Comparison of ENCODE assay signal across 8 cellular contexts in genomic region chr4:37970702-37971101, GRCh38. TPM values are rescaled to one million over a fixed set of nuclear protein-coding genes. Genes with fewer than 3 reads are reported as not detected.
DNase-seq lines count a peak whose midpoint lies in the region; ATAC-seq and TF ChIP-seq lines count a peak whose summit lies in the region.

No MANE protein-coding gene starts in this region.

- no peak overlapping the region for H3K4me3 ChIP-seq in WERI-Rb-1 (ENCODE audit: low read depth, low read length)
- H3K4me3 ChIP-seq in stomach smooth muscle (ENCODE audit: low read length in 2 of 2), result no peak overlapping the region

- H3K4me1 Mint-ChIP-seq in IgD-negative memory B cell (peaks cover 28 to 30% (median 29%) of the 10 kb centered on the region in 3 donors), mesothelial cell of epicardium (peaks cover 4% of the 10 kb centered on the region)
- peaks cover 11% of the 10 kb centered on the region for H3K4me1 Mint-ChIP-seq in central memory CD8-positive, alpha-beta T cell

- peak; percentile 60 for DNase-seq in WERI-Rb-1
- DNase-seq in central memory CD8-positive, alpha-beta T cell (ENCODE audit: low spot score in 2 of 2), result peak; percentile 37 to 47
- peak; percentile 29 for DNase-seq in medulla oblongata (ENCODE audit: extremely low spot score)
- DNase-seq in mesothelial cell of epicardium (ENCODE audit: low spot score in 2 of 2, unreplicated experiment in 2 of 2), result no peak

- H3K4me3 Mint-ChIP-seq in IgD-negative memory B cell (peak overlapping the region in 2 of 4 donors; percentile 51 to 76), mesothelial cell of epicardium (no peak overlapping the region)
- no peak overlapping the region for H3K4me3 Mint-ChIP-seq in central memory CD8-positive, alpha-beta T cell

- H3K27me3 Mint-ChIP-seq in IgD-negative memory B cell (no peaks in the 10 kb centered on the region), mesothelial cell of epicardium (ENCODE audit: low read depth) (no peaks in the 10 kb centered on the region)
- H3K27me3 Mint-ChIP-seq in central memory CD8-positive, alpha-beta T cell, result no peaks in the 10 kb centered on the region

- H3K9me3 Mint-ChIP-seq in IgD-negative memory B cell (peaks cover 0 to 2% (median 0%) of the 10 kb centered on the region in 3 donors), mesothelial cell of epicardium (peaks cover 19% of the 10 kb centered on the region)
- H3K9me3 Mint-ChIP-seq in central memory CD8-positive, alpha-beta T cell, result no peaks in the 10 kb centered on the region

- peaks cover 5% of the 10 kb centered on the region for H3K36me3 Mint-ChIP-seq in IgD-negative memory B cell
- H3K36me3 Mint-ChIP-seq in central memory CD8-positive, alpha-beta T cell (ENCODE audit: insufficient read depth), result no peaks in the 10 kb centered on the region
- peaks cover 1% of the 10 kb centered on the region for H3K36me3 Mint-ChIP-seq in mesothelial cell of epicardium

- H3K36me3 ChIP-seq in WERI-Rb-1 (no peaks in the 10 kb centered on the region), stomach smooth muscle (ENCODE audit: control insufficient read depth in 2 of 2, insufficient read depth in 2 of 2, low read length in 2 of 2) (no peaks in the 10 kb centered on the region)

- H3K9ac ChIP-seq in stomach smooth muscle (ENCODE audit: low read length in 2 of 2), result no peak overlapping the region

- TF ChIP-seq CTCF in GM12874 (IDR thresholded peaks at IDR 0.05; ENCODE audit: insufficient read depth, low read depth, low read length), result peak; percentile 76
- TF ChIP-seq CTCF in WERI-Rb-1 (IDR thresholded peaks at IDR 0.05; ENCODE audit: low read depth, low read length), result peak; percentile 71
- no peak for TF ChIP-seq CTCF in mesothelial cell of epicardium (IDR thresholded peaks at IDR 0.05; ENCODE audit: unreplicated experiment)

- H3K27ac ChIP-seq in WERI-Rb-1 (no peak overlapping the region), stomach smooth muscle (ENCODE audit: low read length) (peak overlapping the region; percentile 53)

- H3K27me3 ChIP-seq in WERI-Rb-1 (ENCODE audit: insufficient read depth, low read depth, severe bottlenecking), result no peaks in the 10 kb centered on the region
- H3K27me3 ChIP-seq in stomach smooth muscle (ENCODE audit: control insufficient read depth in 1 of 2, insufficient read depth in 2 of 2, low read length in 2 of 2), result no peaks in the 10 kb centered on the region

- H3K27ac Mint-ChIP-seq in IgD-negative memory B cell (peak overlapping the region in 2 of 3 donors; percentile 42 to 47), mesothelial cell of epicardium (no peak overlapping the region)
- no peak overlapping the region for H3K27ac Mint-ChIP-seq in central memory CD8-positive, alpha-beta T cell (ENCODE audit: low read depth)

- peak; percentile 79 for ATAC-seq in central memory CD8-positive, alpha-beta T cell (replicated peaks; ENCODE audit: extremely low read depth, poor library complexity, severe bottlenecking)
- no peak for ATAC-seq in HG03045 (IDR thresholded peaks at IDR 0.05; ENCODE audit: unreplicated experiment)

- peaks cover 33% of the 10 kb centered on the region for H3K4me1 ChIP-seq in stomach smooth muscle (ENCODE audit: control insufficient read depth, insufficient read depth, low read length)

- H3K9me3 ChIP-seq in WERI-Rb-1 (ENCODE audit: severe bottlenecking) (no peaks in the 10 kb centered on the region), stomach smooth muscle (ENCODE audit: control insufficient read depth in 2 of 2, low read length in 2 of 2) (no peaks in the 10 kb centered on the region)

RNA-seq across cellular contexts. Expression of gene PTTG2, which starts 10.5 kb away (rescaled TPM):
- not detected for polyA plus RNA-seq in IgD-negative memory B cell
- total RNA-seq in mesothelial cell of epicardium, result not detected in 3 replicates

Comparison
In these comparisons a context has a peak if more than half of its experiments do, and no peak if none do; other contexts are left out.
1. H3K27ac Mint-ChIP-seq: peak in IgD-negative memory B cell (2 of 3); none in central memory CD8-positive, alpha-beta T cell (single experiment) and mesothelial cell of epicardium (single experiment).
2. DNase-seq: peak in WERI-Rb-1 (single experiment), central memory CD8-positive, alpha-beta T cell (2 of 2) and medulla oblongata (single experiment); none in mesothelial cell of epicardium (0 of 2).